ENCODE assay signal across 13 cellular contexts in genomic region chr7:30493231-30493630, GRCh38. TPM values are rescaled to one million over a fixed set of nuclear protein-coding genes. Genes with fewer than 3 reads are reported as not detected.
DNase-seq lines count a peak whose midpoint lies in the region; ATAC-seq and TF ChIP-seq lines count a peak whose summit lies in the region.
"Had no signal": no experiment of that assay in that cellular context is flagged by ENCODE, and none has a peak within 500 bp of the region (broad histone marks: within the 10 kb centered on the region; RNA-seq: fewer than 3 reads in every experiment).

No MANE protein-coding gene starts in this region.

- intact Hi-C loops in left colon (cut with DNase I, micrococcal nuclease) (no loop called here), mucosa of descending colon (cut with DNase I, micrococcal nuclease) (no loop called here)

- ATAC-seq in left colon (peak; percentile 90), mucosa of descending colon (peak; percentile 53), GM18873 (IDR thresholded peaks at IDR 0.05; ENCODE audit: low FRiP score, unreplicated experiment) (no peak)
- ATAC-seq: A549 had no signal

- TF ChIP-seq CTCF in mucosa of descending colon (IDR thresholded peaks at IDR 0.05), result no peak

- no peaks in the 10 kb centered on the region for H3K36me3 ChIP-seq in mucosa of descending colon (ENCODE audit: low read depth)

- DNase-seq in HuH-7 (ENCODE audit: low spot score), result peak; percentile 25
- DNase-seq in left colon, result no peak
- no peak for DNase-seq in mucosa of descending colon
- no peak for DNase-seq in AG08396 (ENCODE audit: low spot score)
- DNase-seq in SK-N-DZ (ENCODE audit: low spot score), result no peak
- DNase-seq: Caco-2; CD8-positive, alpha-beta memory T cell; IMR-90; KBM-7 had no signal

- H3K4me1 ChIP-seq in mucosa of descending colon (ENCODE audit: low read depth), result no peaks in the 10 kb centered on the region
- H3K4me1 ChIP-seq: A549, BLaER1, HAP-1 had no signal

- no peaks in the 10 kb centered on the region for H3K9me3 ChIP-seq in mucosa of descending colon
- H3K9me3 ChIP-seq: HAP-1 had no signal

- H3K4me3 ChIP-seq in mucosa of descending colon, result no peak overlapping the region
- H3K4me3 ChIP-seq: A549, BLaER1, HAP-1 had no signal

RNA-seq across cellular contexts. Expression of gene GGCT, which starts 11.4 kb away (rescaled TPM):
- total RNA-seq in left colon (10 to 100 TPM; 34.8 to 47.6 TPM), mucosa of descending colon (10 to 100 TPM; 29.9 to 50.2 (median 32.8) TPM)
- polyA plus RNA-seq in SK-N-DZ (2014; cell fraction: cytosol; rRNA removed), result 198 and 218 TPM in 2 replicates
- 102 and 141 TPM in 2 replicates for polyA plus RNA-seq in SK-N-DZ (2014; cell fraction: nucleus; rRNA removed)

RNA-seq across cellular contexts. Expression of gene NOD1, which starts 14.6 kb away (rescaled TPM):
- total RNA-seq in left colon (10 to 100 TPM; 12.7 to 14.5 TPM), mucosa of descending colon (10 to 100 TPM; 13.2 to 14.4 (median 13.2) TPM)
- polyA plus RNA-seq in SK-N-DZ (2014; cell fraction: cytosol; rRNA removed), result 13.3 and 13.5 TPM in 2 replicates
- polyA plus RNA-seq in SK-N-DZ (2014; cell fraction: nucleus; rRNA removed), result 27.6 and 38.7 TPM in 2 replicates
